ENCODE assay signal across 10 cellular contexts in genomic region chr1:235022341-235023196, GRCh38.
A peak's percentile ranks its signal among the peaks of the same experiment; 100 is the strongest.
DNase-seq lines count a peak whose midpoint lies in the region; ATAC-seq and TF ChIP-seq lines count a peak whose summit lies in the region.
"Had no signal": no experiment of that assay in that cellular context is flagged by ENCODE, and none has a peak within 500 bp of the region (broad histone marks: within the 10 kb centered on the region; RNA-seq: fewer than 3 reads in every experiment).

No MANE protein-coding gene starts in this region.

- H3K4me1 ChIP-seq in Panc1 (ENCODE audit: control insufficient read depth, insufficient read depth, low read length), result peaks cover 31% of the 10 kb centered on the region
- H3K4me1 ChIP-seq in cardiac muscle cell (ENCODE audit: low read depth), result peaks cover 20% of the 10 kb centered on the region
- H3K4me1 ChIP-seq in osteoblast (ENCODE audit: insufficient read depth, low read length), result peaks cover 14% of the 10 kb centered on the region
- no peaks in the 10 kb centered on the region for H3K4me1 ChIP-seq in effector memory CD4-positive, alpha-beta T cell (ENCODE audit: control insufficient read depth, insufficient read depth, low read length, poor library complexity, severe bottlenecking)
- H3K4me1 ChIP-seq in CD8-positive, alpha-beta T cell (ENCODE audit: insufficient read depth, low read length), result no peaks in the 10 kb centered on the region

- H2AFZ ChIP-seq in osteoblast (ENCODE audit: low read length), result peak overlapping the region; percentile 47

- ATAC-seq in Panc1, result 0 out of 2 replicates have a peak, but pooled peaks have one; percentile 8
- ATAC-seq in GM21737 (IDR thresholded peaks at IDR 0.05; ENCODE audit: unreplicated experiment), result no peak
- ATAC-seq in GM18861 (IDR thresholded peaks at IDR 0.05; ENCODE audit: unreplicated experiment), result no peak
- no peak for ATAC-seq in CD8-positive, alpha-beta T cell

- H3K27ac ChIP-seq in Panc1 (ENCODE audit: low read length), result peak overlapping the region; percentile 86
- peak overlapping the region; percentile 35 for H3K27ac ChIP-seq in cardiac muscle cell
- no peak overlapping the region for H3K27ac ChIP-seq in osteoblast (ENCODE audit: low read depth, low read length)
- H3K27ac ChIP-seq in effector memory CD4-positive, alpha-beta T cell (ENCODE audit: insufficient read depth, low read length, poor library complexity, severe bottlenecking), result no peak overlapping the region
- no peak overlapping the region for H3K27ac ChIP-seq in CD8-positive, alpha-beta T cell (ENCODE audit: low read depth, low read length)

- in situ Hi-C loops in Panc1 (cut with HindIII; ENCODE audit: low pct_unique_long_range_greater_than_20kb, low sequenced_read_pairs), result no loop called here

- TF ChIP-seq CTCF in Panc1 (IDR thresholded peaks at IDR 0.05), result no peak
- TF ChIP-seq CTCF in cardiac muscle cell (IDR thresholded peaks at IDR 0.05; ENCODE audit: low read depth, low read length), result no peak
- no peak for TF ChIP-seq CTCF in osteoblast (IDR thresholded peaks at IDR 0.05; ENCODE audit: extremely low read depth, low read depth, low read length)
- TF ChIP-seq CTCF in CD8-positive, alpha-beta T cell (IDR thresholded peaks at IDR 0.05), result no peak

- H4K20me1 ChIP-seq in osteoblast (ENCODE audit: insufficient read depth, low read length), result no peaks in the 10 kb centered on the region

- H3K27me3 Mint-ChIP-seq in CD8-positive, alpha-beta T cell (ENCODE audit: low read depth), result no peaks in the 10 kb centered on the region

- no peak for DNase-seq in Panc1 (ENCODE audit: low read depth, low spot score)
- DNase-seq in cardiac muscle cell (ENCODE audit: low read depth in 1 of 2, low spot score in 1 of 2), result peak; percentile 28 to 38
- peak; percentile 55 for DNase-seq in osteoblast (ENCODE audit: insufficient read length, low spot score, missing footprints)
- no peak for DNase-seq in effector memory CD4-positive, alpha-beta T cell
- no peak for DNase-seq in CD8-positive, alpha-beta T cell
- DNase-seq: Caco-2, NCI-H69 had no signal

- intact Hi-C loops in Panc1 (cut with micrococcal nuclease; ENCODE audit: unreplicated experiment), result no loop called here
- intact Hi-C loops in CD8-positive, alpha-beta T cell (cut with DNase I, micrococcal nuclease), result no loop called here

- H3K27ac Mint-ChIP-seq in CD8-positive, alpha-beta T cell, result no peak overlapping the region

- H3K27me3 ChIP-seq in Panc1 (ENCODE audit: control insufficient read depth, insufficient read depth, low read length) (no peaks in the 10 kb centered on the region), cardiac muscle cell (no peaks in the 10 kb centered on the region), osteoblast (ENCODE audit: insufficient read depth, low read length) (no peaks in the 10 kb centered on the region)
- H3K27me3 ChIP-seq in effector memory CD4-positive, alpha-beta T cell (replicated peaks; ENCODE audit: control insufficient read depth, insufficient read depth, low read length, poor library complexity, severe bottlenecking), result no peaks in the 10 kb centered on the region
- no peaks in the 10 kb centered on the region for H3K27me3 ChIP-seq in CD8-positive, alpha-beta T cell (ENCODE audit: insufficient read depth, low read length)

- H3K4me3 Mint-ChIP-seq in CD8-positive, alpha-beta T cell, result no peak overlapping the region

- H3K4me2 ChIP-seq in osteoblast (ENCODE audit: insufficient read depth, low read length), result no peak overlapping the region

- peaks cover 13% of the 10 kb centered on the region for H3K9me3 Mint-ChIP-seq in CD8-positive, alpha-beta T cell

- H3K9me3 ChIP-seq in Panc1 (ENCODE audit: control insufficient read depth, insufficient read depth, low read depth, low read length) (no peaks in the 10 kb centered on the region), cardiac muscle cell (ENCODE audit: low read depth) (no peaks in the 10 kb centered on the region), osteoblast (ENCODE audit: low read depth, low read length) (peaks cover 4% of the 10 kb centered on the region)
- H3K9me3 ChIP-seq in effector memory CD4-positive, alpha-beta T cell (ENCODE audit: control insufficient read depth, low read length), result no peaks in the 10 kb centered on the region
- no peaks in the 10 kb centered on the region for H3K9me3 ChIP-seq in CD8-positive, alpha-beta T cell (ENCODE audit: low read length)
- H3K9me3 ChIP-seq: Caco-2 had no signal

- peak; percentile 22 for TF ChIP-seq POLR2A in GM19099 (IDR thresholded peaks at IDR 0.05; ENCODE audit: extremely low read depth, insufficient read length, low read depth)

- CTCF ChIA-PET in Panc1 (lab: Charles Lee), result no interaction called here
- CTCF ChIA-PET in CD8-positive, alpha-beta T cell (lab: Charles Lee), result interaction anchor here (0.5 to 1.3 kb wide), 6 partner anchors 19 to 262 kb away, joined by 3 to 4 read pairs (median 3); no protein-coding TSS in a partner anchor

- H3K4me3 ChIP-seq in Panc1 (ENCODE audit: low read depth in 2 of 2, low read length in 2 of 2) (no peak overlapping the region), cardiac muscle cell (no peak overlapping the region), osteoblast (ENCODE audit: insufficient read depth, low read length) (no peak overlapping the region)
- H3K4me3 ChIP-seq in effector memory CD4-positive, alpha-beta T cell (ENCODE audit: insufficient read depth, low read depth, low read length, poor library complexity, severe bottlenecking), result no peak overlapping the region
- H3K4me3 ChIP-seq in CD8-positive, alpha-beta T cell (ENCODE audit: low read depth, low read length), result no peak overlapping the region

- H3K36me3 ChIP-seq in Panc1 (ENCODE audit: control insufficient read depth, insufficient read depth, low read length) (no peaks in the 10 kb centered on the region), cardiac muscle cell (no peaks in the 10 kb centered on the region), osteoblast (ENCODE audit: insufficient read depth, low read length) (no peaks in the 10 kb centered on the region)
- H3K36me3 ChIP-seq in effector memory CD4-positive, alpha-beta T cell (ENCODE audit: control insufficient read depth, insufficient read depth, low read length), result no peaks in the 10 kb centered on the region
- H3K36me3 ChIP-seq in CD8-positive, alpha-beta T cell (ENCODE audit: insufficient read depth, low read length), result no peaks in the 10 kb centered on the region

- H3K79me2 ChIP-seq in osteoblast (ENCODE audit: insufficient read depth, low read length), result no peaks in the 10 kb centered on the region

- H3K36me3 Mint-ChIP-seq in CD8-positive, alpha-beta T cell, result no peaks in the 10 kb centered on the region

- POLR2A ChIA-PET in Panc1 (lab: Charles Lee), result interaction anchor here (0.6 kb wide), 1 partner anchor 36 kb away, joined by 7 read pairs; no protein-coding TSS in a partner anchor
- POLR2A ChIA-PET in CD8-positive, alpha-beta T cell (lab: Charles Lee), result interaction anchor here (1.2 kb wide), 1 partner anchor 12 kb away, joined by 3 read pairs; no protein-coding TSS in a partner anchor

- H3K4me1 Mint-ChIP-seq in CD8-positive, alpha-beta T cell (ENCODE audit: low read depth), result peaks cover 4% of the 10 kb centered on the region

- BruUV-seq in Panc1 (replicated peaks; lab: Mats Ljungman, UMichigan), result no TSS peak

Comparison
In these comparisons a context has a peak if more than half of its experiments do, and no peak if none do; other contexts are left out.
1. DNase-seq: peak in cardiac muscle cell (2 of 2) and osteoblast (single experiment); none in Panc1 (single experiment), effector memory CD4-positive, alpha-beta T cell (0 of 3) and CD8-positive, alpha-beta T cell (0 of 7).
2. H3K27ac ChIP-seq: peak in Panc1 (single experiment) and cardiac muscle cell (single experiment); none in osteoblast (single experiment), effector memory CD4-positive, alpha-beta T cell (single experiment) and CD8-positive, alpha-beta T cell (single experiment).